ENCODE assay signal across 8 cellular contexts in the genomic region with DNA sequence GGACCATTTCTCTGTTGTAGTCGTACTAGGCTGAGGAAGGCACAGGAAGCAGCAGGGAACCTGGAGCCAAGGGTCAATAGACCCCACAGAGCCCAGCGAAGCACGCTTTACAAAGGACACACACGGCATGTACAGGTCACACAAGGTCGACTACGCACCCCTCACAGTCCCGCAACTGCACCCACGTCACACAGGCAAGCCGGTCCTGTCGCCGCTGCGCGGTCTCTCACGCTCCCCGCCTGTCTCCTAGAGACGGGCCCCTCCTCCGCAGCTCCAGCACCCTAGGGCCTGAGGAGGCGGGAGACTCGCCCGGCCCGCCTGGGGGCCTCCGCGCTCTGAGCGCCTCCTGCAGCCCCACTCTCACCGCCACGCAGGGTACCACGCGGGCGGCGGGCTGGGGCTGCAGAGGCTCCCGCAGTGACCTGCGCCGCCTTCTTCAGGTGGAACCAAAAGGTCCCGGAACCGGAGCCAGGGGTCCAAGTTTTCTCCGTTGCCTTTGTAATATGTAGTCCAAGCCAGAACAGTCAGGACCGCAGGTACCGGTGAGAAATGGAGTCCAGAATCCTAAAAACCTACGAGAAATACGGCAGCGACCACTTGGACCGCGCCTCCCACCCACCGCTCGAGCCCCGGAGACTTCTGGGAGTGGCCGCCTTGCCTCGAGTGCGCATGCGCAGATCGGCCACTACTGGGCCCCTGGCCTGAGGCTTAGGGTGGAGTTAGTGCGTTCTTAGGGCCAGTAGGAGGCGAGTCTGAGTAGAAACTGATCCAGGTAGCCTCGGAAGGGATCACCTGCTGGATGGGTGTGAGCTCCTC. TPM values are rescaled to one million over a fixed set of nuclear protein-coding genes. Genes with fewer than 3 reads are reported as not detected.
DNase-seq lines count a peak whose midpoint lies in the region; ATAC-seq and TF ChIP-seq lines count a peak whose summit lies in the region.

A gene (minus strand): TSS at position 651 of the 816 bp plus-strand sequence. CDS start 8,143 bp downstream, outside the sequence.

- H3K9me3 Mint-ChIP-seq in natural killer cell: no peaks in the 10 kb centered on the region

- no peaks in the 10 kb centered on the region for H3K36me3 Mint-ChIP-seq in natural killer cell

- H3K9me2 ChIP-seq in PC-9 (ENCODE audit: insufficient read depth): no peaks in the 10 kb centered on the region

- no peaks in the 10 kb centered on the region for H3K27me3 Mint-ChIP-seq in natural killer cell (ENCODE audit: low read depth in 2 of 2)

- no peaks in the 10 kb centered on the region; the same call in 1 of the 2 replicates for H3K9me3 ChIP-seq in HUES6 (ENCODE audit: control insufficient read depth, insufficient read depth, low read depth, low read length)
- H3K9me3 ChIP-seq in PC-9 (ENCODE audit: insufficient read depth, low read depth): peaks cover 23% of the 10 kb centered on the region

- H3K36me3 ChIP-seq in HUES6 (ENCODE audit: control insufficient read depth, insufficient read depth, low read length) (peaks cover 4% of the 10 kb centered on the region; the same call in 1 of the 2 replicates), PC-9 (ENCODE audit: low read depth) (peaks cover 5% of the 10 kb centered on the region; the same call in 1 of the 2 replicates)

- H3F3A ChIP-seq in PC-9 (ENCODE audit: insufficient read depth, low read depth): 0 out of 2 replicates have a peak, but pooled peaks cover 4% of the 10 kb centered on the region

- H3K4me1 ChIP-seq in HUES6 (ENCODE audit: control insufficient read depth, insufficient read depth, low read length) (peaks cover 8% of the 10 kb centered on the region; the same call in 1 of the 2 replicates), PC-9 (replicated peaks; ENCODE audit: insufficient read depth) (peaks cover 11% of the 10 kb centered on the region; the same call in 1 of the 2 replicates)

- peaks cover 14% of the 10 kb centered on the region for H3K79me2 ChIP-seq in PC-9 (ENCODE audit: low read depth)

- H3K9ac ChIP-seq in HUES6 (ENCODE audit: low read length): peak within 1 kb of the TSS; percentile 79

- peak within 1 kb of the TSS; percentile 79 to 86 for H3K27ac Mint-ChIP-seq in natural killer cell

- DNase-seq in COR-L47 (lab: John Stamatoyannopoulos, UW) (peak; percentile 95), PC-9 (peak; percentile 88 to 92), fibroblast of peridontal ligament (ENCODE audit: extremely low read depth) (peak; percentile 88), natural killer cell (peak; percentile 80)
- DNase-seq in activated T-helper 1 cell treated with anti-CD3 and anti-CD28 coated beads, Interleukin-2, amount 50 U/mL, for 16 hours (ENCODE audit: low read depth in 1 of 2, low spot score in 1 of 2): peak; percentile 49 to 76
- peak; percentile 14 to 79 (median 66) for DNase-seq in stimulated activated naive CD4-positive, alpha-beta T cell (lab: John Stamatoyannopoulos, UW)

- H3K27me3 ChIP-seq in HUES6 (ENCODE audit: control insufficient read depth, insufficient read depth, low read length): no peaks in the 10 kb centered on the region
- no peaks in the 10 kb centered on the region for H3K27me3 ChIP-seq in PC-9 (ENCODE audit: insufficient read depth, low read depth)

- H3K4me2 ChIP-seq in PC-9: peak within 1 kb of the TSS; percentile 92

- CTCF ChIA-PET in PC-9 (lab: Charles Lee): interaction anchor here (0.6 kb wide), 1 partner anchor 599 kb away, joined by 5 read pairs; no protein-coding TSS in a partner anchor

- POLR2A ChIA-PET in PC-9 (lab: Charles Lee; ENCODE audit: unreplicated experiment): interaction anchor here (0.6 to 1.0 kb wide), 4 partner anchors 124 to 1604 kb away, joined by 3 to 8 read pairs (median 4); a partner anchor contains a TSS

- H3K4me3 Mint-ChIP-seq in natural killer cell: peak within 1 kb of the TSS; percentile 88

- H3K4me1 Mint-ChIP-seq in natural killer cell: peaks cover 9 to 20% of the 10 kb centered on the region in 2 donors

- intact Hi-C loops in PC-9 (cut with micrococcal nuclease; ENCODE audit: unreplicated experiment): loop anchor here (2.0 kb wide), 1 partner anchor 59 kb away; a partner anchor contains a TSS
- intact Hi-C loops in natural killer cell (cut with micrococcal nuclease): loop anchor here (1.0 to 5.0 kb wide), 2 partner anchors 124 to 252 kb away; a partner anchor contains a TSS

- TF ChIP-seq CTCF in PC-9 (conservative IDR thresholded peaks at IDR 0.05) (peak; percentile 74), natural killer cell (IDR thresholded peaks at IDR 0.05) (no peak)

- H3K27ac ChIP-seq in HUES6 (ENCODE audit: low read depth, low read length): no peak within 1 kb of the TSS
- no peak within 1 kb of the TSS for H3K27ac ChIP-seq in PC-9

- no peaks in the 10 kb centered on the region for H4K20me1 ChIP-seq in PC-9 (ENCODE audit: insufficient read depth)

- TSS peak; percentile 73 for BruUV-seq in PC-9 (replicated peaks; lab: Mats Ljungman, UMichigan)

- peak within 1 kb of the TSS; percentile 86 for H3K4me3 ChIP-seq in HUES6 (ENCODE audit: low read depth, low read length)
- peak within 1 kb of the TSS; percentile 60 for H3K4me3 ChIP-seq in PC-9

- peak within 1 kb of the TSS; percentile 98 for H2AFZ ChIP-seq in PC-9

- ATAC-seq in GM21367 (IDR thresholded peaks at IDR 0.05; ENCODE audit: unreplicated experiment) (peak; percentile 81), natural killer cell (peak; percentile 90 to 91 (median 90))

RNA-seq across cellular contexts. Expression of the gene that starts here (rescaled TPM):
- 10.6 and 12.5 TPM in 2 replicates for total RNA-seq in PC-9 (2021)
- 1 to 10 TPM; 4.6 to 5.1 (median 4.8) TPM for total RNA-seq in natural killer cell
